ENCODE assay signal across 1 cellular context in the genomic region with DNA sequence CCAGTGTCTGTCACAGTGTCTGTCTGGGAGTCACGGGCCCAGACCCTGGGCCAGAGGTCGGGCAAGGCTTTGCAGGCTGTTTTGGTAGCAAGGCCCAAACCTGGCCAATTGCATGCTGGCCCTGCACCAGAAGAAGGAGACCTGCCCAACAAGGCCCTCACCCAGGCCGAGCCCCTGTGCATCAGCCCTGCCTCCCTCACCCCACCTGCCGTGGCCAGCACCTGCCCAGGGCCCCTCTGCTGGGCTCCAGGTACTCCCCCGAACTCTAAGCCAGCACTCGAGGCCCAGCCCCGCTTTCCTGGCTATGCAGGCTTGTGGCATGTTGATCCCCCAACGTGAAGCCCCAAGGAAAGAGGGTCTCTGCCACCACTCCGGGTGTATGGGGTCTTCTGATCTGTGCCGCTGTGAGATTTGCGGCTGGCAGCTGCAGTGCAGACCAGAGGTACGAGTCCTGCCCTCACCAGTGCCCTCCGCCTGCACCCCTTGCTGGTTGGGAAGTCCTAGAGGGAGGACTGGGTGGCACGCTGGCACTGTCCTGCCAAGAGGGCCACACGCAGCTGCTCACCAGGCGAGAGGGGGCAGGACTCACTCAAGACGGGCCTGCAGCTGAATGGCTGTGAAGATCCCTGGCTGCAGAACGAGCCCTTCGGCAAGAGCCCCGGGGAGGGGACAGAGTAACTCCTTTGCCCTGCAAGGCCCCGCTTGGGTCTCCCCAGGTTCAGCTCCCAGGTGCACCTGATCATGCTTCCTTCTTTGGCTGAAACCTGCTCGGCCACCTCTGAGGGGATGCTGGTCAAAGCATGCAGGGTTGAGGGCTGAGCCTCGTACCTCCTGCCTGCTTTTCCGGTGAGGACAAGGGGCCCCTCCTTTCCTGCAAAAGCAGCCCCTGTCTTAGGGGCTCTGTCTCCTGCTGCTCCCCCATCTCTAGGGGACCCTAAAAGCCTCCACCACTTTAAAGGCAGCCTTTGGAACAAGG.
TF ChIP-seq lines count a peak whose summit lies in the region.

No MANE protein-coding gene starts in this region.

TF ChIP-seq in K562, 482 proteins besides CTCF, POLR2A, EP300 and RAD21 (continues in another document):
- TF ChIP-seq, protein P1, sequence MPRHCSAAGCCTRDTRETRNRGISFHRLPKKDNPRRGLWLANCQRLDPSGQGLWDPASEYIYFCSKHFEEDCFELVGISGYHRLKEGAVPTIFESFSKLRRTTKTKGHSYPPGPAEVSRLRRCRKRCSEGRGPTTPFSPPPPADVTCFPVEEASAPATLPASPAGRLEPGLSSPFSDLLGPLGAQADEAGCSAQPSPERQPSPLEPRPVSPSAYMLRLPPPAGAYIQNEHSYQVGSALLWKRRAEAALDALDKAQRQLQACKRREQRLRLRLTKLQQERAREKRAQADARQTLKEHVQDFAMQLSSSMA (CRISPR knock-in tag; IDR thresholded peaks at IDR 0.05) = no peak
- TF ChIP-seq TOE1 (IDR thresholded peaks at IDR 0.05; ENCODE audit: borderline replicate concordance) (no peak), TOE1 (CRISPR knock-in tag; IDR thresholded peaks at IDR 0.05; ENCODE audit: borderline replicate concordance, low read depth) (no peak), MEIS2 (IDR thresholded peaks at IDR 0.05; ENCODE audit: partially characterized antibody) (no peak), NR2C2 (CRISPR knock-in tag; IDR thresholded peaks at IDR 0.05) (no peak), NR2C2 (tag; IDR thresholded peaks at IDR 0.05) (no peak), CBX8 (IDR thresholded peaks at IDR 0.05; ENCODE audit: borderline replicate concordance, extremely low read depth, low read depth, low read length, poor library complexity, severe bottlenecking) (no peak), HDAC6 (IDR thresholded peaks at IDR 0.05; ENCODE audit: low read depth, low read length) (peak; percentile 11; the same call in 1 of the 2 replicates), HOXB6 (CRISPR knock-in tag; IDR thresholded peaks at IDR 0.05; ENCODE audit: borderline replicate concordance) (no peak), CBX2 (IDR thresholded peaks at IDR 0.05; ENCODE audit: insufficient read depth, low read length, poor library complexity, severe bottlenecking) (peak; percentile 58), ZNF586 (CRISPR knock-in tag; conservative IDR thresholded peaks at IDR 0.05) (no peak), SRSF9 (IDR thresholded peaks at IDR 0.05; ENCODE audit: borderline replicate concordance, low read depth, low read length) (no peak), KDM1A (IDR thresholded peaks at IDR 0.05) (no peak), BACH1 (tag; IDR thresholded peaks at IDR 0.05) (no peak), ASH1L (IDR thresholded peaks at IDR 0.05; ENCODE audit: borderline replicate concordance, low read depth, partially characterized antibody) (no peak), CEBPB (tag; IDR thresholded peaks at IDR 0.05) (no peak), ZNF121 (CRISPR knock-in tag; conservative IDR thresholded peaks at IDR 0.05) (no peak), HCFC1 (IDR thresholded peaks at IDR 0.05; ENCODE audit: low read depth, low read length) (no peak), OTX1 (CRISPR knock-in tag; IDR thresholded peaks at IDR 0.05) (no peak), SAFB (IDR thresholded peaks at IDR 0.05; ENCODE audit: borderline replicate concordance, low read depth, low read length) (no peak), MAZ (CRISPR knock-in tag; conservative IDR thresholded peaks at IDR 0.05 in 1 of 2, IDR thresholded peaks at IDR 0.05 in 1 of 2) (no peak), ZFP1 (CRISPR knock-in tag; IDR thresholded peaks at IDR 0.05) (no peak), ZNF77 (CRISPR knock-in tag; IDR thresholded peaks at IDR 0.05) (no peak), SREBF1 (IDR thresholded peaks at IDR 0.05; ENCODE audit: borderline replicate concordance, low read depth, low read length) (no peak), BHLHE40 (IDR thresholded peaks at IDR 0.05; ENCODE audit: low read length) (0 out of 2 replicates have a peak, but pooled peaks have one; percentile 10), ZNF644 (tag; IDR thresholded peaks at IDR 0.05; ENCODE audit: low read depth) (no peak), ZNF780A (CRISPR knock-in tag; IDR thresholded peaks at IDR 0.05) (no peak), ELF2 (CRISPR knock-in tag; IDR thresholded peaks at IDR 0.05) (0 out of 2 replicates have a peak, but pooled peaks have one; percentile 47), POLR2AphosphoS2 (IDR thresholded peaks at IDR 0.05; ENCODE audit: low read length) (no peak), TAL1 (IDR thresholded peaks at IDR 0.05) (no peak), ZC3H11A (IDR thresholded peaks at IDR 0.05; ENCODE audit: low read depth, low read length) (no peak)
- TF ChIP-seq, protein P2, sequence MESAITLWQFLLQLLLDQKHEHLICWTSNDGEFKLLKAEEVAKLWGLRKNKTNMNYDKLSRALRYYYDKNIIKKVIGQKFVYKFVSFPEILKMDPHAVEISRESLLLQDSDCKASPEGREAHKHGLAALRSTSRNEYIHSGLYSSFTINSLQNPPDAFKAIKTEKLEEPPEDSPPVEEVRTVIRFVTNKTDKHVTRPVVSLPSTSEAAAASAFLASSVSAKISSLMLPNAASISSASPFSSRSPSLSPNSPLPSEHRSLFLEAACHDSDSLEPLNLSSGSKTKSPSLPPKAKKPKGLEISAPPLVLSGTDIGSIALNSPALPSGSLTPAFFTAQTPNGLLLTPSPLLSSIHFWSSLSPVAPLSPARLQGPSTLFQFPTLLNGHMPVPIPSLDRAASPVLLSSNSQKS (CRISPR knock-in tag; IDR thresholded peaks at IDR 0.05) = no peak
- TF ChIP-seq, protein P3, sequence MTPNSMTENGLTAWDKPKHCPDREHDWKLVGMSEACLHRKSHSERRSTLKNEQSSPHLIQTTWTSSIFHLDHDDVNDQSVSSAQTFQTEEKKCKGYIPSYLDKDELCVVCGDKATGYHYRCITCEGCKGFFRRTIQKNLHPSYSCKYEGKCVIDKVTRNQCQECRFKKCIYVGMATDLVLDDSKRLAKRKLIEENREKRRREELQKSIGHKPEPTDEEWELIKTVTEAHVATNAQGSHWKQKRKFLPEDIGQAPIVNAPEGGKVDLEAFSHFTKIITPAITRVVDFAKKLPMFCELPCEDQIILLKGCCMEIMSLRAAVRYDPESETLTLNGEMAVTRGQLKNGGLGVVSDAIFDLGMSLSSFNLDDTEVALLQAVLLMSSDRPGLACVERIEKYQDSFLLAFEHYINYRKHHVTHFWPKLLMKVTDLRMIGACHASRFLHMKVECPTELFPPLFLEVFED (CRISPR knock-in tag; conservative IDR thresholded peaks at IDR 0.05) = no peak
- TF ChIP-seq, protein P4, sequence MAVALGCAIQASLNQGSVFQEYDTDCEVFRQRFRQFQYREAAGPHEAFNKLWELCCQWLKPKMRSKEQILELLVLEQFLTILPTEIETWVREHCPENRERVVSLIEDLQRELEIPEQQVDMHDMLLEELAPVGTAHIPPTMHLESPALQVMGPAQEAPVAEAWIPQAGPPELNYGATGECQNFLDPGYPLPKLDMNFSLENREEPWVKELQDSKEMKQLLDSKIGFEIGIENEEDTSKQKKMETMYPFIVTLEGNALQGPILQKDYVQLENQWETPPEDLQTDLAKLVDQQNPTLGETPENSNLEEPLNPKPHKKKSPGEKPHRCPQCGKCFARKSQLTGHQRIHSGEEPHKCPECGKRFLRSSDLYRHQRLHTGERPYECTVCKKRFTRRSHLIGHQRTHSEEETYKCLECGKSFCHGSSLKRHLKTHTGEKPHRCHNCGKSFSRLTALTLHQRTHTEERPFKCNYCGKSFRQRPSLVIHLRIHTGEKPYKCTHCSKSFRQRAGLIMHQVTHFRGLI (CRISPR knock-in tag; IDR thresholded peaks at IDR 0.05) = no peak
- TF ChIP-seq, protein P5, sequence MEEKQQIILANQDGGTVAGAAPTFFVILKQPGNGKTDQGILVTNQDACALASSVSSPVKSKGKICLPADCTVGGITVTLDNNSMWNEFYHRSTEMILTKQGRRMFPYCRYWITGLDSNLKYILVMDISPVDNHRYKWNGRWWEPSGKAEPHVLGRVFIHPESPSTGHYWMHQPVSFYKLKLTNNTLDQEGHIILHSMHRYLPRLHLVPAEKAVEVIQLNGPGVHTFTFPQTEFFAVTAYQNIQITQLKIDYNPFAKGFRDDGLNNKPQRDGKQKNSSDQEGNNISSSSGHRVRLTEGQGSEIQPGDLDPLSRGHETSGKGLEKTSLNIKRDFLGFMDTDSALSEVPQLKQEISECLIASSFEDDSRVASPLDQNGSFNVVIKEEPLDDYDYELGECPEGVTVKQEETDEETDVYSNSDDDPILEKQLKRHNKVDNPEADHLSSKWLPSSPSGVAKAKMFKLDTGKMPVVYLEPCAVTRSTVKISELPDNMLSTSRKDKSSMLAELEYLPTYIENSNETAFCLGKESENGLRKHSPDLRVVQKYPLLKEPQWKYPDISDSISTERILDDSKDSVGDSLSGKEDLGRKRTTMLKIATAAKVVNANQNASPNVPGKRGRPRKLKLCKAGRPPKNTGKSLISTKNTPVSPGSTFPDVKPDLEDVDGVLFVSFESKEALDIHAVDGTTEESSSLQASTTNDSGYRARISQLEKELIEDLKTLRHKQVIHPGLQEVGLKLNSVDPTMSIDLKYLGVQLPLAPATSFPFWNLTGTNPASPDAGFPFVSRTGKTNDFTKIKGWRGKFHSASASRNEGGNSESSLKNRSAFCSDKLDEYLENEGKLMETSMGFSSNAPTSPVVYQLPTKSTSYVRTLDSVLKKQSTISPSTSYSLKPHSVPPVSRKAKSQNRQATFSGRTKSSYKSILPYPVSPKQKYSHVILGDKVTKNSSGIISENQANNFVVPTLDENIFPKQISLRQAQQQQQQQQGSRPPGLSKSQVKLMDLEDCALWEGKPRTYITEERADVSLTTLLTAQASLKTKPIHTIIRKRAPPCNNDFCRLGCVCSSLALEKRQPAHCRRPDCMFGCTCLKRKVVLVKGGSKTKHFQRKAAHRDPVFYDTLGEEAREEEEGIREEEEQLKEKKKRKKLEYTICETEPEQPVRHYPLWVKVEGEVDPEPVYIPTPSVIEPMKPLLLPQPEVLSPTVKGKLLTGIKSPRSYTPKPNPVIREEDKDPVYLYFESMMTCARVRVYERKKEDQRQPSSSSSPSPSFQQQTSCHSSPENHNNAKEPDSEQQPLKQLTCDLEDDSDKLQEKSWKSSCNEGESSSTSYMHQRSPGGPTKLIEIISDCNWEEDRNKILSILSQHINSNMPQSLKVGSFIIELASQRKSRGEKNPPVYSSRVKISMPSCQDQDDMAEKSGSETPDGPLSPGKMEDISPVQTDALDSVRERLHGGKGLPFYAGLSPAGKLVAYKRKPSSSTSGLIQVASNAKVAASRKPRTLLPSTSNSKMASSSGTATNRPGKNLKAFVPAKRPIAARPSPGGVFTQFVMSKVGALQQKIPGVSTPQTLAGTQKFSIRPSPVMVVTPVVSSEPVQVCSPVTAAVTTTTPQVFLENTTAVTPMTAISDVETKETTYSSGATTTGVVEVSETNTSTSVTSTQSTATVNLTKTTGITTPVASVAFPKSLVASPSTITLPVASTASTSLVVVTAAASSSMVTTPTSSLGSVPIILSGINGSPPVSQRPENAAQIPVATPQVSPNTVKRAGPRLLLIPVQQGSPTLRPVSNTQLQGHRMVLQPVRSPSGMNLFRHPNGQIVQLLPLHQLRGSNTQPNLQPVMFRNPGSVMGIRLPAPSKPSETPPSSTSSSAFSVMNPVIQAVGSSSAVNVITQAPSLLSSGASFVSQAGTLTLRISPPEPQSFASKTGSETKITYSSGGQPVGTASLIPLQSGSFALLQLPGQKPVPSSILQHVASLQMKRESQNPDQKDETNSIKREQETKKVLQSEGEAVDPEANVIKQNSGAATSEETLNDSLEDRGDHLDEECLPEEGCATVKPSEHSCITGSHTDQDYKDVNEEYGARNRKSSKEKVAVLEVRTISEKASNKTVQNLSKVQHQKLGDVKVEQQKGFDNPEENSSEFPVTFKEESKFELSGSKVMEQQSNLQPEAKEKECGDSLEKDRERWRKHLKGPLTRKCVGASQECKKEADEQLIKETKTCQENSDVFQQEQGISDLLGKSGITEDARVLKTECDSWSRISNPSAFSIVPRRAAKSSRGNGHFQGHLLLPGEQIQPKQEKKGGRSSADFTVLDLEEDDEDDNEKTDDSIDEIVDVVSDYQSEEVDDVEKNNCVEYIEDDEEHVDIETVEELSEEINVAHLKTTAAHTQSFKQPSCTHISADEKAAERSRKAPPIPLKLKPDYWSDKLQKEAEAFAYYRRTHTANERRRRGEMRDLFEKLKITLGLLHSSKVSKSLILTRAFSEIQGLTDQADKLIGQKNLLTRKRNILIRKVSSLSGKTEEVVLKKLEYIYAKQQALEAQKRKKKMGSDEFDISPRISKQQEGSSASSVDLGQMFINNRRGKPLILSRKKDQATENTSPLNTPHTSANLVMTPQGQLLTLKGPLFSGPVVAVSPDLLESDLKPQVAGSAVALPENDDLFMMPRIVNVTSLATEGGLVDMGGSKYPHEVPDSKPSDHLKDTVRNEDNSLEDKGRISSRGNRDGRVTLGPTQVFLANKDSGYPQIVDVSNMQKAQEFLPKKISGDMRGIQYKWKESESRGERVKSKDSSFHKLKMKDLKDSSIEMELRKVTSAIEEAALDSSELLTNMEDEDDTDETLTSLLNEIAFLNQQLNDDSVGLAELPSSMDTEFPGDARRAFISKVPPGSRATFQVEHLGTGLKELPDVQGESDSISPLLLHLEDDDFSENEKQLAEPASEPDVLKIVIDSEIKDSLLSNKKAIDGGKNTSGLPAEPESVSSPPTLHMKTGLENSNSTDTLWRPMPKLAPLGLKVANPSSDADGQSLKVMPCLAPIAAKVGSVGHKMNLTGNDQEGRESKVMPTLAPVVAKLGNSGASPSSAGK (IDR thresholded peaks at IDR 0.05) = no peak
- TF ChIP-seq, protein P6, sequence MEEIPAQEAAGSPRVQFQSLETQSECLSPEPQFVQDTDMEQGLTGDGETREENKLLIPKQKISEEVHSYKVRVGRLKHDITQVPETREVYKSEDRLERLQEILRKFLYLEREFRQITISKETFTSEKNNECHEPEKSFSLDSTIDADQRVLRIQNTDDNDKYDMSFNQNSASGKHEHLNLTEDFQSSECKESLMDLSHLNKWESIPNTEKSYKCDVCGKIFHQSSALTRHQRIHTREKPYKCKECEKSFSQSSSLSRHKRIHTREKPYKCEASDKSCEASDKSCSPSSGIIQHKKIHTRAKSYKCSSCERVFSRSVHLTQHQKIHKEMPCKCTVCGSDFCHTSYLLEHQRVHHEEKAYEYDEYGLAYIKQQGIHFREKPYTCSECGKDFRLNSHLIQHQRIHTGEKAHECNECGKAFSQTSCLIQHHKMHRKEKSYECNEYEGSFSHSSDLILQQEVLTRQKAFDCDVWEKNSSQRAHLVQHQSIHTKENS (CRISPR knock-in tag; IDR thresholded peaks at IDR 0.05) = no peak
- TF ChIP-seq, protein P7, sequence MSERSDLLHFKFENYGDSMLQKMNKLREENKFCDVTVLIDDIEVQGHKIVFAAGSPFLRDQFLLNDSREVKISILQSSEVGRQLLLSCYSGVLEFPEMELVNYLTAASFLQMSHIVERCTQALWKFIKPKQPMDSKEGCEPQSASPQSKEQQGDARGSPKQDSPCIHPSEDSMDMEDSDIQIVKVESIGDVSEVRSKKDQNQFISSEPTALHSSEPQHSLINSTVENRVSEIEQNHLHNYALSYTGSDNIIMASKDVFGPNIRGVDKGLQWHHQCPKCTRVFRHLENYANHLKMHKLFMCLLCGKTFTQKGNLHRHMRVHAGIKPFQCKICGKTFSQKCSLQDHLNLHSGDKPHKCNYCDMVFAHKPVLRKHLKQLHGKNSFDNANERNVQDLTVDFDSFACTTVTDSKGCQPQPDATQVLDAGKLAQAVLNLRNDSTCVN (CRISPR knock-in tag; IDR thresholded peaks at IDR 0.05) = no peak
- TF ChIP-seq, protein P8, sequence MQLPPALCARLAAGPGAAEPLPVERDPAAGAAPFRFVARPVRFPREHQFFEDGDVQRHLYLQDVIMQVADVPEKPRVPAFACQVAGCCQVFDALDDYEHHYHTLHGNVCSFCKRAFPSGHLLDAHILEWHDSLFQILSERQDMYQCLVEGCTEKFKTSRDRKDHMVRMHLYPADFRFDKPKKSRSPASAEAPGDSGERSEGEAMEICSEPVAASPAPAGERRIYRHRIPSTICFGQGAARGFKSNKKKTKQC (CRISPR knock-in tag; IDR thresholded peaks at IDR 0.05) = no peak
